Comparison of ENCODE assay signal across 1 cellular context in the genomic region with DNA sequence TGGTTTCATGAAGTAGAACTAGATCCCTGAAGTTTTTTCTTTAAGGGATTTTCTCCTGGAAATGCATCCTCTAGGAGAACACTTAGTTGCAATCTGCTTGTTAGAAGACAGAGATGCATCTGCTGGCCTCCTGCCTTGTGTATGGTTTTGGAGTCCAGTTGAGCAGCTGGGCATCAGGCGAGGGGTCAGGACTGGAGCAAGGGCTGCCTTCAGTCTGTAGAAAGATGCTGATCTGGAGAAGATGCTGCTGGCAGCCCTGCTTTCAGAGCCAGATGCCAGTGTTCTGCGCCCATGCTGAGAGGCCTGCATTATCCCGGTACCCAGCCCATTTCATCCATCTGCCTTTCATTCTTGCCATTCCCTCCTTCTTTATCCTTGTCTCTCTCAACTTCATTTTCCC.
TF ChIP-seq lines count a peak whose summit lies in the region.

No MANE protein-coding gene starts in this region.

TF ChIP-seq in A549, 52 proteins besides CTCF, POLR2A, EP300 and RAD21 (continued from another document):
- TF ChIP-seq HOXA7 (CRISPR knock-in tag; IDR thresholded peaks at IDR 0.05) (no peak), NR3C1 (IDR thresholded peaks at IDR 0.05) (no peak), FOSL2 (IDR thresholded peaks at IDR 0.05) (no peak), FOSL2 (CRISPR knock-in tag; IDR thresholded peaks at IDR 0.05) (no peak)
